8 cellular contexts compared by ENCODE assay signal in genomic region chrX:118100091-118100490, GRCh38.
"Had no signal": no experiment of that assay in that cellular context is flagged by ENCODE, and none has a peak within 500 bp of the region (broad histone marks: within the 10 kb centered on the region; RNA-seq: fewer than 3 reads in every experiment).

No MANE protein-coding gene starts in this region.

- H3K4me3 ChIP-seq: GM23248, HAP-1, K562 had no signal

- H3K9ac ChIP-seq: GM23248 had no signal

- H3K9me3 ChIP-seq: HAP-1 had no signal

- ATAC-seq: HCT116, K562 had no signal

- DNase-seq: GM23248, GOT3, H7, HFFc6, IMR-90 had no signal

- H3K4me3 Mint-ChIP-seq: HFFc6 had no signal

- H3K4me1 ChIP-seq: HAP-1 had no signal

- H3K27ac ChIP-seq: GM23248 had no signal

- H3K27ac Mint-ChIP-seq: HFFc6 had no signal

- H3K36me3 ChIP-seq: HAP-1 had no signal

- H3K9me3 Mint-ChIP-seq: HFFc6 had no signal
